1 cellular context compared by ENCODE assay signal in the genomic region with DNA sequence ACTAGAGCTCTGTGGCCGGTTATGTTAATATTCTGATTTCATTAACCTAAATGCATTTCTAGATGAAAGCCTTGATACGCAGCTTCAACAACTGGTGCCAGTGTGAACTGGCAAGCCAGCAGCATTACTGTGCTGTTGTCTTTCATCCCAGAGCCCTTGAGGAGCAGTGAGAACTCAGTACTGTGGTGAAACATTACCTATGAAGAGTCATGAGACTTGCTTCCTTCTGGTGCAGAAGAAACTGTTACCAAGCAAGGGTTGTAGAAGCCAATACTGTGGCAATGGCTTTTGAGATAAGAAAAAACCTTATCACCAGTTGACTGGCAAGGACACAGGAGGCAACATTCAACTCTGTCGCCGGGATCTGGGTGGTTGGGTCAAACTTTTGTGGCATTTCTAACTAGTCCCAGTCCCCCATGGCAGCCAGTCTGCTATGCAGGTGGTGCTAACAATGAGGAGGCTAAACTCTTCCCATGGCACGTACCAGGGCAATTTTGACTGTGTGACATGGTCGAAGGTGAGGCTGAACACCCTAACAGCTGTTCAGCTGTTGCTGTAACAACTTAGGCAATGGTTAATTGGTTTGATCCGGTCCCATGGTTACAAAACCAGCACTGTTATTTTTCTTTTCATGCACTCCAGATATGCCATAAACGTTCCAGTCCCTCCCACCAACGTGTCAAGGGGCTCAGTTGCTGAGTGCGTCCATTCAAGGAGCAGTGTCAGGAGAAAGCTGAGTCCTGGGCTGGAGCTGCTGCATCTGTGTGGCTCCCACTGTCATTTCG.
TF ChIP-seq lines count a peak whose summit lies in the region.

No MANE protein-coding gene starts in this region.

TF ChIP-seq in HepG2, 621 proteins besides CTCF, POLR2A, EP300 and RAD21 (continued from another document and continues in another):
- no peak for TF ChIP-seq ZFP37 (CRISPR knock-in tag; IDR thresholded peaks at IDR 0.05; ENCODE audit: borderline replicate concordance)
- no peak for TF ChIP-seq ZNF768 (CRISPR knock-in tag; IDR thresholded peaks at IDR 0.05)
- no peak for TF ChIP-seq ZNF672 (CRISPR knock-in tag; IDR thresholded peaks at IDR 0.05)
- peak; percentile 24; the same call in 1 of the 2 replicates for TF ChIP-seq CEBPB (IDR thresholded peaks at IDR 0.05; ENCODE audit: borderline replicate concordance, low read depth, low read length)
- no peak for TF ChIP-seq SCMH1 (CRISPR knock-in tag; IDR thresholded peaks at IDR 0.05; ENCODE audit: borderline replicate concordance)
- TF ChIP-seq SNAPC2 (CRISPR knock-in tag; IDR thresholded peaks at IDR 0.05): no peak
- no peak for TF ChIP-seq ZNF569 (CRISPR knock-in tag; IDR thresholded peaks at IDR 0.05; ENCODE audit: borderline replicate concordance)
- TF ChIP-seq ETV5 (CRISPR knock-in tag; IDR thresholded peaks at IDR 0.05; ENCODE audit: borderline replicate concordance): peak; percentile 86
- no peak for TF ChIP-seq ZFP82 (CRISPR knock-in tag; IDR thresholded peaks at IDR 0.05; ENCODE audit: borderline replicate concordance)
- TF ChIP-seq ZNF703 (CRISPR knock-in tag; IDR thresholded peaks at IDR 0.05; ENCODE audit: borderline replicate concordance): no peak
- no peak for TF ChIP-seq ZNF20 (CRISPR knock-in tag; IDR thresholded peaks at IDR 0.05)
- TF ChIP-seq, protein P1, sequence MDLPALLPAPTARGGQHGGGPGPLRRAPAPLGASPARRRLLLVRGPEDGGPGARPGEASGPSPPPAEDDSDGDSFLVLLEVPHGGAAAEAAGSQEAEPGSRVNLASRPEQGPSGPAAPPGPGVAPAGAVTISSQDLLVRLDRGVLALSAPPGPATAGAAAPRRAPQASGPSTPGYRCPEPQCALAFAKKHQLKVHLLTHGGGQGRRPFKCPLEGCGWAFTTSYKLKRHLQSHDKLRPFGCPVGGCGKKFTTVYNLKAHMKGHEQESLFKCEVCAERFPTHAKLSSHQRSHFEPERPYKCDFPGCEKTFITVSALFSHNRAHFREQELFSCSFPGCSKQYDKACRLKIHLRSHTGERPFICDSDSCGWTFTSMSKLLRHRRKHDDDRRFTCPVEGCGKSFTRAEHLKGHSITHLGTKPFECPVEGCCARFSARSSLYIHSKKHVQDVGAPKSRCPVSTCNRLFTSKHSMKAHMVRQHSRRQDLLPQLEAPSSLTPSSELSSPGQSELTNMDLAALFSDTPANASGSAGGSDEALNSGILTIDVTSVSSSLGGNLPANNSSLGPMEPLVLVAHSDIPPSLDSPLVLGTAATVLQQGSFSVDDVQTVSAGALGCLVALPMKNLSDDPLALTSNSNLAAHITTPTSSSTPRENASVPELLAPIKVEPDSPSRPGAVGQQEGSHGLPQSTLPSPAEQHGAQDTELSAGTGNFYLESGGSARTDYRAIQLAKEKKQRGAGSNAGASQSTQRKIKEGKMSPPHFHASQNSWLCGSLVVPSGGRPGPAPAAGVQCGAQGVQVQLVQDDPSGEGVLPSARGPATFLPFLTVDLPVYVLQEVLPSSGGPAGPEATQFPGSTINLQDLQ (CRISPR knock-in tag; IDR thresholded peaks at IDR 0.05): no peak
- peak; percentile 59; the same call in 1 of the 2 replicates for TF ChIP-seq ZNF292 (CRISPR knock-in tag; IDR thresholded peaks at IDR 0.05; ENCODE audit: borderline replicate concordance, low read depth)
- TF ChIP-seq SKI (IDR thresholded peaks at IDR 0.05; ENCODE audit: partially characterized antibody): no peak
- TF ChIP-seq GATAD1 (CRISPR knock-in tag; IDR thresholded peaks at IDR 0.05): no peak
- TF ChIP-seq, protein P2, sequence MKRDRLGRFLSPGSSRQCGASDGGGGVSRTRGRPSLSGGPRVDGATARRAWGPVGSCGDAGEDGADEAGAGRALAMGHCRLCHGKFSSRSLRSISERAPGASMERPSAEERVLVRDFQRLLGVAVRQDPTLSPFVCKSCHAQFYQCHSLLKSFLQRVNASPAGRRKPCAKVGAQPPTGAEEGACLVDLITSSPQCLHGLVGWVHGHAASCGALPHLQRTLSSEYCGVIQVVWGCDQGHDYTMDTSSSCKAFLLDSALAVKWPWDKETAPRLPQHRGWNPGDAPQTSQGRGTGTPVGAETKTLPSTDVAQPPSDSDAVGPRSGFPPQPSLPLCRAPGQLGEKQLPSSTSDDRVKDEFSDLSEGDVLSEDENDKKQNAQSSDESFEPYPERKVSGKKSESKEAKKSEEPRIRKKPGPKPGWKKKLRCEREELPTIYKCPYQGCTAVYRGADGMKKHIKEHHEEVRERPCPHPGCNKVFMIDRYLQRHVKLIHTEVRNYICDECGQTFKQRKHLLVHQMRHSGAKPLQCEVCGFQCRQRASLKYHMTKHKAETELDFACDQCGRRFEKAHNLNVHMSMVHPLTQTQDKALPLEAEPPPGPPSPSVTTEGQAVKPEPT (CRISPR knock-in tag; IDR thresholded peaks at IDR 0.05; ENCODE audit: low read depth): no peak
- TF ChIP-seq HNRNPH1 (optimal IDR thresholded peaks at IDR 0.05; ENCODE audit: low read depth, low read length): no peak
- TF ChIP-seq SOX5 (CRISPR knock-in tag; IDR thresholded peaks at IDR 0.05; ENCODE audit: borderline replicate concordance): peak; percentile 34; the same call in 1 of the 2 replicates
- TF ChIP-seq PHF5A (CRISPR knock-in tag; IDR thresholded peaks at IDR 0.05; ENCODE audit: low read depth, unreplicated experiment): no peak
- no peak for TF ChIP-seq ZNF329 (CRISPR knock-in tag; IDR thresholded peaks at IDR 0.05; ENCODE audit: low read depth)
- no peak for TF ChIP-seq TCF7L2 (IDR thresholded peaks at IDR 0.05; ENCODE audit: low read depth, low read length)
- peak; percentile 36 for TF ChIP-seq PITX1 (CRISPR knock-in tag; IDR thresholded peaks at IDR 0.05)
- TF ChIP-seq SRSF4 (IDR thresholded peaks at IDR 0.05; ENCODE audit: low read depth, low read length, poor library complexity, severe bottlenecking): no peak
- TF ChIP-seq ZNF543 (CRISPR knock-in tag; IDR thresholded peaks at IDR 0.05): no peak
- TF ChIP-seq POLR2AphosphoS5 (IDR thresholded peaks at IDR 0.05; ENCODE audit: low read depth, low read length): no peak
- TF ChIP-seq STAT5B (CRISPR knock-in tag; IDR thresholded peaks at IDR 0.05): no peak
- TF ChIP-seq, protein P3, sequence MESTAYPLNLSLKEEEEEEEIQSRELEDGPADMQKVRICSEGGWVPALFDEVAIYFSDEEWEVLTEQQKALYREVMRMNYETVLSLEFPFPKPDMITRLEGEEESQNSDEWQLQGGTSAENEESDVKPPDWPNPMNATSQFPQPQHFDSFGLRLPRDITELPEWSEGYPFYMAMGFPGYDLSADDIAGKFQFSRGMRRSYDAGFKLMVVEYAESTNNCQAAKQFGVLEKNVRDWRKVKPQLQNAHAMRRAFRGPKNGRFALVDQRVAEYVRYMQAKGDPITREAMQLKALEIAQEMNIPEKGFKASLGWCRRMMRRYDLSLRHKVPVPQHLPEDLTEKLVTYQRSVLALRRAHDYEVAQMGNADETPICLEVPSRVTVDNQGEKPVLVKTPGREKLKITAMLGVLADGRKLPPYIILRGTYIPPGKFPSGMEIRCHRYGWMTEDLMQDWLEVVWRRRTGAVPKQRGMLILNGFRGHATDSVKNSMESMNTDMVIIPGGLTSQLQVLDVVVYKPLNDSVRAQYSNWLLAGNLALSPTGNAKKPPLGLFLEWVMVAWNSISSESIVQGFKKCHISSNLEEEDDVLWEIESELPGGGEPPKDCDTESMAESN (CRISPR knock-in tag; conservative IDR thresholded peaks at IDR 0.05): no peak
- peak; percentile 69; the same call in 1 of the 2 replicates for TF ChIP-seq HNF4G (IDR thresholded peaks at IDR 0.05; ENCODE audit: borderline replicate concordance, low read depth, low read length)
- TF ChIP-seq HNF4G (CRISPR knock-in tag; IDR thresholded peaks at IDR 0.05; ENCODE audit: borderline replicate concordance, low read depth): no peak
- TF ChIP-seq KDM4B (CRISPR knock-in tag; IDR thresholded peaks at IDR 0.05): no peak
- no peak for TF ChIP-seq ATAD3A (CRISPR knock-in tag; IDR thresholded peaks at IDR 0.05)
- TF ChIP-seq, protein P4, sequence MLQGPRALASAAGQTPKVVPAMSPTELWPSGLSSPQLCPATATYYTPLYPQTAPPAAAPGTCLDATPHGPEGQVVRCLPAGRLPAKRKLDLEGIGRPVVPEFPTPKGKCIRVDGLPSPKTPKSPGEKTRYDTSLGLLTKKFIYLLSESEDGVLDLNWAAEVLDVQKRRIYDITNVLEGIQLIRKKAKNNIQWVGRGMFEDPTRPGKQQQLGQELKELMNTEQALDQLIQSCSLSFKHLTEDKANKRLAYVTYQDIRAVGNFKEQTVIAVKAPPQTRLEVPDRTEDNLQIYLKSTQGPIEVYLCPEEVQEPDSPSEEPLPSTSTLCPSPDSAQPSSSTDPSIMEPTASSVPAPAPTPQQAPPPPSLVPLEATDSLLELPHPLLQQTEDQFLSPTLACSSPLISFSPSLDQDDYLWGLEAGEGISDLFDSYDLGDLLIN (CRISPR knock-in tag; IDR thresholded peaks at IDR 0.05; ENCODE audit: borderline replicate concordance): no peak
- TF ChIP-seq ZNF850 (CRISPR knock-in tag; conservative IDR thresholded peaks at IDR 0.05): no peak
- TF ChIP-seq, protein P5, sequence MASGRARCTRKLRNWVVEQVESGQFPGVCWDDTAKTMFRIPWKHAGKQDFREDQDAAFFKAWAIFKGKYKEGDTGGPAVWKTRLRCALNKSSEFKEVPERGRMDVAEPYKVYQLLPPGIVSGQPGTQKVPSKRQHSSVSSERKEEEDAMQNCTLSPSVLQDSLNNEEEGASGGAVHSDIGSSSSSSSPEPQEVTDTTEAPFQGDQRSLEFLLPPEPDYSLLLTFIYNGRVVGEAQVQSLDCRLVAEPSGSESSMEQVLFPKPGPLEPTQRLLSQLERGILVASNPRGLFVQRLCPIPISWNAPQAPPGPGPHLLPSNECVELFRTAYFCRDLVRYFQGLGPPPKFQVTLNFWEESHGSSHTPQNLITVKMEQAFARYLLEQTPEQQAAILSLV (CRISPR knock-in tag; IDR thresholded peaks at IDR 0.05; ENCODE audit: borderline replicate concordance): no peak
- no peak for TF ChIP-seq MAFK (conservative IDR thresholded peaks at IDR 0.05 in 1 of 2, IDR thresholded peaks at IDR 0.05 in 1 of 2; ENCODE audit: low read length in 2 of 2)
- TF ChIP-seq, protein P6, sequence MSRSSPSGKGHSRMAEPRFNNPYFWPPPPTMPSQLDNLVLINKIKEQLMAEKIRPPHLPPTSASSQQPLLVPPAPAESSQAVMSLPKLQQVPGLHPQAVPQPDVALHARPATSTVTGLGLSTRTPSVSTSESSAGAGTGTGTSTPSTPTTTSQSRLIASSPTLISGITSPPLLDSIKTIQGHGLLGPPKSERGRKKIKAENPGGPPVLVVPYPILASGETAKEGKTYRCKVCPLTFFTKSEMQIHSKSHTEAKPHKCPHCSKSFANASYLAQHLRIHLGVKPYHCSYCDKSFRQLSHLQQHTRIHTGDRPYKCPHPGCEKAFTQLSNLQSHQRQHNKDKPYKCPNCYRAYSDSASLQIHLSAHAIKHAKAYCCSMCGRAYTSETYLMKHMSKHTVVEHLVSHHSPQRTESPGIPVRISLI (CRISPR knock-in tag; IDR thresholded peaks at IDR 0.05; ENCODE audit: borderline replicate concordance): no peak
- TF ChIP-seq, protein P7, sequence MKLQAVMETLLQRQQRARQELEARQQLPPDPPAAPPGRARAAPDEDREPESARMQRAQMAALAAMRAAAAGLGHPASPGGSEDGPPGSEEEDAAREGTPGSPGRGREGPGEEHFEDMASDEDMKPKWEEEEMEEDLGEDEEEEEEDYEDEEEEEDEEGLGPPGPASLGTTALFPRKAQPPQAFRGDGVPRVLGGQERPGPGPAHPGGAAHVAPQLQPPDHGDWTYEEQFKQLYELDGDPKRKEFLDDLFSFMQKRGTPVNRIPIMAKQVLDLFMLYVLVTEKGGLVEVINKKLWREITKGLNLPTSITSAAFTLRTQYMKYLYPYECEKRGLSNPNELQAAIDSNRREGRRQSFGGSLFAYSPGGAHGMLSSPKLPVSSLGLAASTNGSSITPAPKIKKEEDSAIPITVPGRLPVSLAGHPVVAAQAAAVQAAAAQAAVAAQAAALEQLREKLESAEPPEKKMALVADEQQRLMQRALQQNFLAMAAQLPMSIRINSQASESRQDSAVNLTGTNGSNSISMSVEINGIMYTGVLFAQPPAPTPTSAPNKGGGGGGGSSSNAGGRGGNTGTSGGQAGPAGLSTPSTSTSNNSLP (IDR thresholded peaks at IDR 0.05; ENCODE audit: low read depth, low read length): no peak
- TF ChIP-seq ARNT (IDR thresholded peaks at IDR 0.05): no peak
- TF ChIP-seq, protein P8, sequence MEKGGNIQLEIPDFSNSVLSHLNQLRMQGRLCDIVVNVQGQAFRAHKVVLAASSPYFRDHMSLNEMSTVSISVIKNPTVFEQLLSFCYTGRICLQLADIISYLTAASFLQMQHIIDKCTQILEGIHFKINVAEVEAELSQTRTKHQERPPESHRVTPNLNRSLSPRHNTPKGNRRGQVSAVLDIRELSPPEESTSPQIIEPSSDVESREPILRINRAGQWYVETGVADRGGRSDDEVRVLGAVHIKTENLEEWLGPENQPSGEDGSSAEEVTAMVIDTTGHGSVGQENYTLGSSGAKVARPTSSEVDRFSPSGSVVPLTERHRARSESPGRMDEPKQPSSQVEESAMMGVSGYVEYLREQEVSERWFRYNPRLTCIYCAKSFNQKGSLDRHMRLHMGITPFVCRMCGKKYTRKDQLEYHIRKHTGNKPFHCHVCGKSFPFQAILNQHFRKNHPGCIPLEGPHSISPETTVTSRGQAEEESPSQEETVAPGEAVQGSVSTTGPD (CRISPR knock-in tag; IDR thresholded peaks at IDR 0.05): 0 out of 2 replicates have a peak, but pooled peaks have one; percentile 60
- TF ChIP-seq ZNF619 (CRISPR knock-in tag; IDR thresholded peaks at IDR 0.05): no peak
- 0 out of 2 replicates have a peak, but pooled peaks have one; percentile 38 for TF ChIP-seq MEIS1 (CRISPR knock-in tag; IDR thresholded peaks at IDR 0.05; ENCODE audit: borderline replicate concordance)
- TF ChIP-seq ZNF432 (CRISPR knock-in tag; IDR thresholded peaks at IDR 0.05; ENCODE audit: borderline replicate concordance): no peak
- TF ChIP-seq ZNF556 (CRISPR knock-in tag; IDR thresholded peaks at IDR 0.05; ENCODE audit: borderline replicate concordance): no peak
- no peak for TF ChIP-seq GLI4 (CRISPR knock-in tag; IDR thresholded peaks at IDR 0.05; ENCODE audit: borderline replicate concordance)
- TF ChIP-seq TBX3 (IDR thresholded peaks at IDR 0.05; ENCODE audit: borderline replicate concordance): 0 out of 2 replicates have a peak, but pooled peaks have one; percentile 22
- TF ChIP-seq KLF12 (CRISPR knock-in tag; IDR thresholded peaks at IDR 0.05; ENCODE audit: borderline replicate concordance): no peak
- TF ChIP-seq JARID2 (CRISPR knock-in tag; IDR thresholded peaks at IDR 0.05; ENCODE audit: insufficient replicate concordance): no peak
- TF ChIP-seq ZNF44 (CRISPR knock-in tag; IDR thresholded peaks at IDR 0.05): no peak
- peak; percentile 33; the same call in 1 of the 2 replicates for TF ChIP-seq HOXA3 (CRISPR knock-in tag; IDR thresholded peaks at IDR 0.05)
- TF ChIP-seq, protein P9, sequence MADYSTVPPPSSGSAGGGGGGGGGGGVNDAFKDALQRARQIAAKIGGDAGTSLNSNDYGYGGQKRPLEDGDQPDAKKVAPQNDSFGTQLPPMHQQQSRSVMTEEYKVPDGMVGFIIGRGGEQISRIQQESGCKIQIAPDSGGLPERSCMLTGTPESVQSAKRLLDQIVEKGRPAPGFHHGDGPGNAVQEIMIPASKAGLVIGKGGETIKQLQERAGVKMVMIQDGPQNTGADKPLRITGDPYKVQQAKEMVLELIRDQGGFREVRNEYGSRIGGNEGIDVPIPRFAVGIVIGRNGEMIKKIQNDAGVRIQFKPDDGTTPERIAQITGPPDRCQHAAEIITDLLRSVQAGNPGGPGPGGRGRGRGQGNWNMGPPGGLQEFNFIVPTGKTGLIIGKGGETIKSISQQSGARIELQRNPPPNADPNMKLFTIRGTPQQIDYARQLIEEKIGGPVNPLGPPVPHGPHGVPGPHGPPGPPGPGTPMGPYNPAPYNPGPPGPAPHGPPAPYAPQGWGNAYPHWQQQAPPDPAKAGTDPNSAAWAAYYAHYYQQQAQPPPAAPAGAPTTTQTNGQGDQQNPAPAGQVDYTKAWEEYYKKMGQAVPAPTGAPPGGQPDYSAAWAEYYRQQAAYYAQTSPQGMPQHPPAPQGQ (CRISPR knock-in tag; IDR thresholded peaks at IDR 0.05; ENCODE audit: borderline replicate concordance): no peak
- no peak for TF ChIP-seq IKZF4 (CRISPR knock-in tag; IDR thresholded peaks at IDR 0.05; ENCODE audit: borderline replicate concordance, low read depth, not compliant biosample characterization)
